1 cellular context compared by ENCODE assay signal in genomic region chr14:64232944-64233343, GRCh38.
TF ChIP-seq lines count a peak whose summit lies in the region.

No MANE protein-coding gene starts in this region.

TF ChIP-seq in IMR-90, 13 proteins besides CTCF, POLR2A, EP300 and RAD21 (continued from another document):
- TF ChIP-seq USF2 (IDR thresholded peaks at IDR 0.05; ENCODE audit: low read depth, low read length), result no peak
- TF ChIP-seq ELK1 (IDR thresholded peaks at IDR 0.05; ENCODE audit: borderline replicate concordance, low read depth, low read length), result no peak
- no peak for TF ChIP-seq CEBPB (IDR thresholded peaks at IDR 0.05; ENCODE audit: low read depth, low read length)
- no peak for TF ChIP-seq MXI1 (IDR thresholded peaks at IDR 0.05; ENCODE audit: borderline replicate concordance, low read depth, low read length)
- TF ChIP-seq NFE2L2 (IDR thresholded peaks at IDR 0.05; ENCODE audit: low read depth, low read length), result no peak
- TF ChIP-seq RFX5 (IDR thresholded peaks at IDR 0.05; ENCODE audit: low read depth, low read length), result no peak
